Comparison of ENCODE assay signal across 15 cellular contexts in genomic region chr5:39427225-39427624, GRCh38. TPM values are rescaled to one million over a fixed set of nuclear protein-coding genes. Genes with fewer than 3 reads are reported as not detected.
DNase-seq lines count a peak whose midpoint lies in the region; ATAC-seq and TF ChIP-seq lines count a peak whose summit lies in the region.
"Had no signal": no experiment of that assay in that cellular context is flagged by ENCODE, and none has a peak within 500 bp of the region (broad histone marks: within the 10 kb centered on the region; RNA-seq: fewer than 3 reads in every experiment).

No MANE protein-coding gene starts in this region.

- no peak overlapping the region for H3K27ac Mint-ChIP-seq in naive thymus-derived CD8-positive, alpha-beta T cell
- H3K27ac Mint-ChIP-seq: activated B cell treated with CpG ODN at 0.5 μM for 24 hours had no signal

- CTCF ChIA-PET in RWPE1 (lab: Yijun Ruan, JAX): no interaction called here

- no peaks in the 10 kb centered on the region for H3K27me3 ChIP-seq in adrenal gland
- peaks cover 0 to 3% (median 2%) of the 10 kb centered on the region in 3 donors for H3K27me3 ChIP-seq in skeletal muscle tissue (ENCODE audit: control insufficient read depth in 3 of 3, insufficient read depth in 3 of 3, low read length in 3 of 3)

- H3K4me1 ChIP-seq in adrenal gland (replicated peaks in 1 of 2): peaks cover 20 to 32% of the 10 kb centered on the region in 2 donors
- H3K4me1 ChIP-seq in skeletal muscle tissue (ENCODE audit: control insufficient read depth in 3 of 3, insufficient read depth in 3 of 3, low read length in 3 of 3): peaks cover 6 to 17% (median 6%) of the 10 kb centered on the region in 3 donors

- no peak for TF ChIP-seq POLR2A in adrenal gland (IDR thresholded peaks at IDR 0.05)

- no peaks in the 10 kb centered on the region for H3K9me3 ChIP-seq in adrenal gland (replicated peaks in 1 of 3)
- H3K9me3 ChIP-seq in skeletal muscle tissue (ENCODE audit: control insufficient read depth in 3 of 3, low read length in 3 of 3): no peaks in the 10 kb centered on the region

- POLR2A ChIA-PET in naive thymus-derived CD8-positive, alpha-beta T cell (lab: Charles Lee): no interaction called here
- POLR2A ChIA-PET in RWPE1 (lab: Yijun Ruan, JAX; ENCODE audit: low non-redundant PET): no interaction called here

- peaks cover 23 to 57% (median 29%) of the 10 kb centered on the region in 5 donors for H3K27me3 Mint-ChIP-seq in naive thymus-derived CD8-positive, alpha-beta T cell

- no peak for ATAC-seq in GM19455 (IDR thresholded peaks at IDR 0.05; ENCODE audit: unreplicated experiment)
- no peak for ATAC-seq in HG03565 (IDR thresholded peaks at IDR 0.05; ENCODE audit: unreplicated experiment)
- ATAC-seq in naive thymus-derived CD8-positive, alpha-beta T cell: no peak

- DNase-seq in H4 (ENCODE audit: low spot score): peak; percentile 21
- no peak for DNase-seq in adrenal gland
- peak; percentile 66 for DNase-seq in hepatic stellate cell (ENCODE audit: low spot score)
- DNase-seq in naive thymus-derived CD8-positive, alpha-beta T cell: no peak
- no peak for DNase-seq in RWPE1 (ENCODE audit: low spot score)
- DNase-seq: activated B cell treated with CpG ODN at 0.5 μM for 24 hours; effector CD8-positive, alpha-beta T cell; H7; mesendoderm; NCI-H1105; NCI-H524 treated with DMSO at 0.1 percent for 48 hours; retina had no signal

- H3K36me3 Mint-ChIP-seq in naive thymus-derived CD8-positive, alpha-beta T cell: no peaks in the 10 kb centered on the region

- intact Hi-C loops in adrenal gland (cut with DNase I): no loop called here

- 13 to 21% (median 17%) methylated on average over 3 of the region's 3 CpGs for WGBS in adrenal gland, 4 donors

- no peak overlapping the region for H3K4me3 Mint-ChIP-seq in naive thymus-derived CD8-positive, alpha-beta T cell
- H3K4me3 Mint-ChIP-seq: activated B cell treated with CpG ODN at 0.5 μM for 24 hours had no signal

- peaks cover 0 to 2% (median 0%) of the 10 kb centered on the region in 9 donors for H3K9me3 Mint-ChIP-seq in naive thymus-derived CD8-positive, alpha-beta T cell
- H3K9me3 Mint-ChIP-seq: activated B cell treated with CpG ODN at 0.5 μM for 24 hours had no signal

- TF ChIP-seq CTCF in adrenal gland (IDR thresholded peaks at IDR 0.05): no peak
- no peak for TF ChIP-seq CTCF in RWPE1 (conservative IDR thresholded peaks at IDR 0.05; ENCODE audit: low read depth)

- peaks cover 0 to 15% (median 10%) of the 10 kb centered on the region in 4 donors for H3K4me1 Mint-ChIP-seq in naive thymus-derived CD8-positive, alpha-beta T cell

- peak overlapping the region in 4 of 5 donors; percentile 14 to 86 (median 63) for H3K27ac ChIP-seq in adrenal gland
- H3K27ac ChIP-seq in skeletal muscle tissue (ENCODE audit: low read depth, low read length): peak overlapping the region; percentile 13
- H3K27ac ChIP-seq in RWPE1: no peak overlapping the region

- H3K36me3 ChIP-seq in adrenal gland (replicated peaks in 1 of 2): no peaks in the 10 kb centered on the region
- no peaks in the 10 kb centered on the region for H3K36me3 ChIP-seq in skeletal muscle tissue (ENCODE audit: control insufficient read depth in 3 of 3, insufficient read depth in 3 of 3, low read length in 3 of 3)

- peak overlapping the region in 1 of 4 donors; percentile 76 for H3K4me3 ChIP-seq in adrenal gland
- H3K4me3 ChIP-seq in skeletal muscle tissue (ENCODE audit: low read length in 3 of 3): no peak overlapping the region

- H3K9ac ChIP-seq in skeletal muscle tissue (ENCODE audit: low read depth in 1 of 3, low read length in 3 of 3): no peak overlapping the region

RNA-seq across cellular contexts. Expression of gene DAB2, which starts 2.4 kb away (rescaled TPM):
- 16.7 and 17.6 TPM in 2 replicates for total RNA-seq in H4 (2014; rRNA removed; shearing (Covaris generic))
- total RNA-seq in adrenal gland (100 to 1,000 TPM in 7 of 8 donors, 10 to 100 TPM in 1; 96.1 to 418 (median 224) TPM), skeletal muscle tissue (91.3 TPM)
- 100 to 1,000 TPM; 111 to 200 (median 119) TPM for polyA plus RNA-seq in adrenal gland
- total RNA-seq in naive thymus-derived CD8-positive, alpha-beta T cell: 1 to 10 TPM; 2.2 to 2.6 TPM
- polyA plus RNA-seq in naive thymus-derived CD8-positive, alpha-beta T cell: under 1 TPM in 2 of 3 donors, not detected in 1; 0.07 to 0.26 TPM
- total RNA-seq: activated B cell treated with CpG ODN at 0.5 μM for 24 hours had no signal

Comparison
In these comparisons a context has a peak if more than half of its experiments do, and no peak if none do; other contexts are left out.
1. DNase-seq: peak in H4 (single experiment) and hepatic stellate cell (single experiment); none in adrenal gland (0 of 7), naive thymus-derived CD8-positive, alpha-beta T cell (0 of 10) and RWPE1 (single experiment).